8 cellular contexts compared by ENCODE assay signal in genomic region chr3:138082085-138082991, GRCh38. TPM values are rescaled to one million over a fixed set of nuclear protein-coding genes. Genes with fewer than 3 reads are reported as not detected.
DNase-seq lines count a peak whose midpoint lies in the region; ATAC-seq and TF ChIP-seq lines count a peak whose summit lies in the region.

No MANE protein-coding gene starts in this region.

- H3K36me3 Mint-ChIP-seq in neural crest cell (ENCODE audit: low read depth): peaks cover 27% of the 10 kb centered on the region

- H3K9me3 Mint-ChIP-seq in neural crest cell: no peaks in the 10 kb centered on the region

- TF ChIP-seq CTCF in neural crest cell (conservative IDR thresholded peaks at IDR 0.05) (no peak), GM10266 (IDR thresholded peaks at IDR 0.05; ENCODE audit: control insufficient read depth, insufficient read depth, low read depth, missing control alignments) (no peak)

- H3K4me3 Mint-ChIP-seq in neural crest cell: no peak overlapping the region

- peak overlapping the region; percentile 72 for H3K27ac Mint-ChIP-seq in neural crest cell (ENCODE audit: unreplicated experiment)

- H3K4me1 Mint-ChIP-seq in neural crest cell: no peaks in the 10 kb centered on the region

- DNase-seq in stimulated activated CD4-positive, alpha-beta T cell treated with anti-CD3 and anti-CD28 coated beads, Interleukin-15, amount 100 ng/mL, for 24 hours: peak; percentile 49
- no peak for DNase-seq in stimulated activated CD4-positive, alpha-beta T cell treated with anti-CD3 and anti-CD28 coated beads, Interleukin-12 subunit alpha, Interleukin-12 subunit beta, amount 100 ng/mL, for 4 hours
- DNase-seq in NCI-H2196 (lab: John Stamatoyannopoulos, UW; ENCODE audit: unreplicated experiment): peak; percentile 76
- DNase-seq in central memory CD4-positive, alpha-beta T cell: peak; percentile 9
- no peak for DNase-seq in neural crest cell (ENCODE audit: low read depth, low spot score)
- DNase-seq in NCI-H128 (lab: John Stamatoyannopoulos, UW; ENCODE audit: unreplicated experiment): no peak
- DNase-seq in GM10266 (ENCODE audit: extremely low spot score): no peak

- ATAC-seq in HG03460 (IDR thresholded peaks at IDR 0.05; ENCODE audit: unreplicated experiment): no peak

- H3K27me3 Mint-ChIP-seq in neural crest cell (ENCODE audit: low read depth): no peaks in the 10 kb centered on the region

RNA-seq across cellular contexts. Expression of gene DZIP1L, which starts 33.1 kb away (rescaled TPM):
- total RNA-seq in neural crest cell: 26.6 and 28.1 TPM in 2 replicates

RNA-seq across cellular contexts. Expression of gene A4GNT, which starts 49.9 kb away (rescaled TPM):
- total RNA-seq in neural crest cell: not detected in 2 replicates

Comparison
In these comparisons a context has a peak if more than half of its experiments do, and no peak if none do; other contexts are left out.
1. DNase-seq: peak in stimulated activated CD4-positive, alpha-beta T cell treated with anti-CD3 and anti-CD28 coated beads, Interleukin-15, amount 100 ng/mL, for 24 hours (single experiment), NCI-H2196 (single experiment) and central memory CD4-positive, alpha-beta T cell (single experiment); none in stimulated activated CD4-positive, alpha-beta T cell treated with anti-CD3 and anti-CD28 coated beads, Interleukin-12 subunit alpha, Interleukin-12 subunit beta, amount 100 ng/mL, for 4 hours (single experiment), neural crest cell (single experiment), NCI-H128 (single experiment) and GM10266 (single experiment).